In the genomic region with DNA sequence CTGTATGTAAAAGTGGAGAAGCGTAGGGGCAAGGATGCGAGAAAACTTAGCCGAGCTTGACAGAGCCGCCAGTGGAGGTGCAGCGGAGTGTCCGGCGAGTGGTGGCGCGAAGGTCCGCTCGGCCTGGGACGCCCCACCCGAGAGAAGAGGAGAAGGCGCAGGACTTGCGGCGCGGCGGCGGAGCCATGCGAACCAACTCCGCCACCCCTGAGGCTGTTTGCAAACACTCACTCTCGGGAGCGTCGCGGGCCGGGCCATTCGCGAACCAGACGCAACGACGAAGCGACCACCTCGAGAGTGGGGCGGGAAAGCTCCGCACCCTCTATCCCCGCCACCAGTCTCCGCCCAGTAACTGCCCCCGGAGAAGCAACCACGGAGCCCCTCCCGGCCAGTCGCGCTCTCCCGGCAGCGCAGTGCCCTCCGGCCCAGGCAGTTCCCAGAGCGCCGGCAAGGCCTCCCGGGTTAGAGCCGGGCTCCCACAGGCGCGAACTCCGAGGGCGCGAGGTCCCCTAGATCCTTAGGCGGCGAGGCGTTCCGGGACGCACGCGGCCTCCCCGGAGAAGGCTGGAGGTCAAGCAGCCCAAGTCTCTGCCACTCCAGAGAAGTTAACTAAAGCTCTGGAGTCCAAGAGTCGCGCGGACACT, we compare ENCODE assay signal across 11 cellular contexts. TPM values are rescaled to one million over a fixed set of nuclear protein-coding genes. Genes with fewer than 3 reads are reported as not detected.
A peak's percentile ranks its signal among the peaks of the same experiment; 100 is the strongest.
DNase-seq lines count a peak whose midpoint lies in the region; ATAC-seq and TF ChIP-seq lines count a peak whose summit lies in the region.
"Had no signal": no experiment of that assay in that cellular context is flagged by ENCODE, and none has a peak within 500 bp of the region (broad histone marks: within the 10 kb centered on the region; RNA-seq: fewer than 3 reads in every experiment).

No MANE protein-coding gene starts in this region.

- POLR2A ChIA-PET in AG04449 (lab: Yijun Ruan, JAX): interaction anchor here (0.7 kb wide), 1 partner anchor 339 kb away, joined by 3 read pairs; no protein-coding TSS in a partner anchor
- POLR2A ChIA-PET in A673 (lab: Charles Lee; ENCODE audit: low non-redundant PET): no interaction called here

- DNase-seq in AG04449 (ENCODE audit: low read depth, low spot score) (no peak), Right ventricle myocardium superior (peak; percentile 39), neural crest cell (ENCODE audit: low read depth, low spot score) (peak; percentile 37), NK-92 (lab: John Stamatoyannopoulos, UW; ENCODE audit: unreplicated experiment) (no peak), NCI-H2227 treated with DMSO at 0.1 percent for 48 hours (lab: John Stamatoyannopoulos, UW) (no peak), NCI-H2171 treated with DMSO at 0.1 percent for 48 hours (lab: John Stamatoyannopoulos, UW) (no peak), A673 (ENCODE audit: low spot score) (no peak)

- peaks cover 49% of the 10 kb centered on the region for H3K4me1 Mint-ChIP-seq in neural crest cell
- H3K4me1 Mint-ChIP-seq: B cell had no signal

- H3K4me3 ChIP-seq in AG04449 (ENCODE audit: low read depth, low read length) (peak overlapping the region; percentile 61), A673 (ENCODE audit: low read depth, low read length, poor library complexity, severe bottlenecking) (no peak overlapping the region)

- CTCF ChIA-PET in AG04449 (lab: Yijun Ruan, JAX) (interaction anchor here (0.9 to 2.6 kb wide), 4 partner anchors 10 to 288 kb away, joined by 4 to 7 read pairs (median 5); no protein-coding TSS in a partner anchor), A673 (lab: Charles Lee) (no interaction called here)

- BruUV-seq in A673 (replicated peaks; lab: Mats Ljungman, UMichigan): no TSS peak

- H3K27me3 Mint-ChIP-seq in neural crest cell (ENCODE audit: low read depth): peaks cover 72% of the 10 kb centered on the region
- H3K27me3 Mint-ChIP-seq: B cell had no signal

- peaks cover 5% of the 10 kb centered on the region for H3K36me3 ChIP-seq in A673 (ENCODE audit: insufficient read depth, low read length, poor library complexity, severe bottlenecking)

- peak; percentile 71 for ATAC-seq in Right ventricle myocardium superior (ENCODE audit: poor library complexity)

- no peaks in the 10 kb centered on the region for H3K9me3 ChIP-seq in A673 (ENCODE audit: low read depth, low read length, poor library complexity, severe bottlenecking)

- H3K36me3 Mint-ChIP-seq in neural crest cell (ENCODE audit: low read depth): no peaks in the 10 kb centered on the region

- intact Hi-C loops in Right ventricle myocardium superior (cut with DNase I) (no loop called here), A673 (cut with micrococcal nuclease; ENCODE audit: unreplicated experiment) (no loop called here)

- H3K27ac ChIP-seq in VCaP (peak overlapping the region; percentile 59), A673 (ENCODE audit: low read depth, low read length, poor library complexity, severe bottlenecking) (no peak overlapping the region)

- peak overlapping the region; percentile 30 for H3K27ac Mint-ChIP-seq in neural crest cell (ENCODE audit: unreplicated experiment)
- H3K27ac Mint-ChIP-seq: B cell had no signal

- no peak for TF ChIP-seq CTCF in AG04449 (IDR thresholded peaks at IDR 0.05; ENCODE audit: insufficient read depth, low read length, missing control alignments)
- no peak for TF ChIP-seq CTCF in VCaP (conservative IDR thresholded peaks at IDR 0.05)
- no peak for TF ChIP-seq CTCF in neural crest cell (conservative IDR thresholded peaks at IDR 0.05)
- TF ChIP-seq CTCF in A673 (conservative IDR thresholded peaks at IDR 0.05; ENCODE audit: low read depth, low read length): no peak

- H3K4me1 ChIP-seq in A673 (ENCODE audit: insufficient read depth, low read length, poor library complexity, severe bottlenecking): no peaks in the 10 kb centered on the region

- H3K9me3 Mint-ChIP-seq in neural crest cell: no peaks in the 10 kb centered on the region

- H3K4me3 Mint-ChIP-seq in neural crest cell: peak overlapping the region; percentile 85
- H3K4me3 Mint-ChIP-seq: B cell had no signal

- no peaks in the 10 kb centered on the region for H3K27me3 ChIP-seq in A673 (replicated peaks; ENCODE audit: insufficient read depth, low read depth, low read length, poor library complexity)

RNA-seq across cellular contexts. Expression of a gene that starts 2.2 kb away (rescaled TPM):
- total RNA-seq in Right ventricle myocardium superior (0.11 TPM), neural crest cell (3.3 and 3.5 TPM in 2 replicates), A673 (2021) (not detected in 2 replicates)
- total RNA-seq: B cell; lower leg skin; T-helper 1 cell treated with Interleukin-12 subunit alpha and Interleukin-12 subunit beta and Interleukin-4 antibody, amounts not matched to agents 30 ng/mL and 1 ng/mL, for 36 hours had no signal

Comparison
In these comparisons a context has a peak if more than half of its experiments do, and no peak if none do; other contexts are left out.
1. DNase-seq: peak in Right ventricle myocardium superior (single experiment) and neural crest cell (single experiment); none in AG04449 (single experiment), NK-92 (single experiment), NCI-H2227 treated with DMSO at 0.1 percent for 48 hours (single experiment), NCI-H2171 treated with DMSO at 0.1 percent for 48 hours (single experiment) and A673 (single experiment).